ENCODE assay signal across 8 cellular contexts in the genomic region with DNA sequence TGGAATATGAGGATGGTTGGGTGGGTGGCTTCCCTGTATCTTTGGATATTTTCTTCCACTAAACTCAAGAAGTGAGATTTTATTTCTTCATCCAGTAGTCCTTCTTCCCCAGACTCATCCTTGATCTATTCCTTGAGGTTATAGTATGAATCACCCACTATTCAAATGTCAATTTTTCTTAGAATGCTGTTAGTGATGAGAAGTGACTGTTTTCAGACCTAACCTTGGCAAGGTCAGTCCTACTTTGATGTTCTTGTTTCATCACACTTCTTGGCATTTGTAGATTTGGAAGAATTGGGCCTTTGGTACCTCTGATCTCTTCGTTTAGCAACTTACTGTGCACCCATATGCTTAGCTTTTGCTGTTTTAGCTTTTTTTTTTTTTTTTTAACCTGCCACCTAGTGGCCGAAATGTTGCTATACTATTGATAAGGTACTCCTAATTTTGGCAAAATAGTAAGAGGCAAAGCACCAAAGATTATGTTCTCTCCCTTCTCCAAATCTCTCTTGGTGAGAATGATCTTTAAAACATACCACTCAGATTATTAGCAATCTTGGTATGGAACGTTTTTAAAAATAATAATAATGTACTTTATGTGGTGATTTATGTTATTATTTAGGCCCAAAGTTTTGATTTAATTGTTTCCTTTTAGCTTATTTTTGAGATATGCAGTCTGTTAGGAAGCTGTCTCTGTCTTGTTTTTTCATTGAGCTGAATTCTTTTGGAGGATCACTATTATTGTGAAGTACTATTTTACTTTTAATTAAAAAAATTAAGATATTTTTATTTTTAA. TPM values are rescaled to one million over a fixed set of nuclear protein-coding genes. Genes with fewer than 3 reads are reported as not detected.
DNase-seq lines count a peak whose midpoint lies in the region; ATAC-seq, FAIRE-seq and TF ChIP-seq lines count a peak whose summit lies in the region.

No MANE protein-coding gene starts in this region.

- H3K27me3 ChIP-seq in KMS-11 (ENCODE audit: insufficient read depth, low read depth) (no peaks in the 10 kb centered on the region), gastrocnemius medialis (no peaks in the 10 kb centered on the region)

- peak; percentile 97 for TF ChIP-seq CTCF in KMS-11 (conservative IDR thresholded peaks at IDR 0.05; ENCODE audit: low read depth, low read length)
- peak; percentile 22; the same call in 1 of the 2 replicates for TF ChIP-seq CTCF in WI38 (IDR thresholded peaks at IDR 0.05; ENCODE audit: low read depth, low read length)
- TF ChIP-seq CTCF in gastrocnemius medialis (IDR thresholded peaks at IDR 0.05 in 4 of 5, conservative IDR thresholded peaks at IDR 0.05 in 1 of 5) = peak; percentile 22 to 68 (median 46)

- intact Hi-C loops in gastrocnemius medialis (cut with DNase I; ENCODE audit: low total_unique reads) = loop anchor here (1.0 to 5.0 kb wide), 3 partner anchors 17 to 408 kb away; a partner anchor contains a TSS

- no peaks in the 10 kb centered on the region for H3K9me3 ChIP-seq in gastrocnemius medialis

- no peak overlapping the region for H3K4me2 ChIP-seq in KMS-11

- H4K20me1 ChIP-seq in KMS-11 (ENCODE audit: insufficient read depth) = no peaks in the 10 kb centered on the region

- peak; percentile 26 for DNase-seq in DMS153 (lab: John Stamatoyannopoulos, UW)
- DNase-seq in DMS153 treated with DMSO at 0.1 percent for 48 hours (lab: John Stamatoyannopoulos, UW; ENCODE audit: unreplicated experiment) = no peak
- DNase-seq in frontal cortex (ENCODE audit: low spot score in 2 of 2) = peak in 1 of 2 donors; percentile 39
- no peak for DNase-seq in gastrocnemius medialis
- no peak for DNase-seq in stimulated activated CD4-positive, alpha-beta T cell treated with anti-CD3 and anti-CD28 coated beads, Interleukin-4, amount 100 ng/mL, for 4 hours

- no peak overlapping the region for H2AFZ ChIP-seq in KMS-11 (ENCODE audit: low read depth)

- H3K4me1 ChIP-seq in KMS-11 (ENCODE audit: low read depth, poor library complexity, severe bottlenecking) = peaks cover 40% of the 10 kb centered on the region
- H3K4me1 ChIP-seq in gastrocnemius medialis = no peaks in the 10 kb centered on the region

- H3K36me3 ChIP-seq in KMS-11 (ENCODE audit: insufficient read depth) = no peaks in the 10 kb centered on the region
- H3K36me3 ChIP-seq in gastrocnemius medialis = no peaks in the 10 kb centered on the region

- no peak for TF ChIP-seq POLR2A in gastrocnemius medialis (IDR thresholded peaks at IDR 0.05)

- H3K27ac ChIP-seq in KMS-11 (no peak overlapping the region), gastrocnemius medialis (no peak overlapping the region)

- H3K4me3 ChIP-seq in KMS-11 (IDR thresholded peaks at IDR 0.05; ENCODE audit: insufficient read depth, low read depth, low read length) (no peak overlapping the region), WI38 (ENCODE audit: low read depth, low read length) (no peak overlapping the region), gastrocnemius medialis (no peak overlapping the region)

- ATAC-seq in GM19351 (IDR thresholded peaks at IDR 0.05; ENCODE audit: unreplicated experiment) (peak; percentile 64), gastrocnemius medialis (no peak)

- in situ Hi-C loops in gastrocnemius medialis (cut with MboI; ENCODE audit: low sequenced_read_pairs in 4 of 4) = loop anchor here in 2 of 4 donors (25.0 kb wide), 1 partner anchor 348 kb away; a partner anchor contains a TSS

- peak; percentile 94 for FAIRE-seq in frontal cortex (lab: Jason Lieb, UNC)

- H3K9ac ChIP-seq in KMS-11 = no peak overlapping the region

- peaks cover 17% of the 10 kb centered on the region; the same call in 1 of the 2 replicates for H3K79me2 ChIP-seq in KMS-11 (ENCODE audit: insufficient read depth, low read depth)

RNA-seq across cellular contexts. Expression of a gene that starts 16.5 kb away (rescaled TPM):
- 140 TPM for total RNA-seq in frontal cortex
- 10 to 100 TPM in 2 of 4 donors, 1 to 10 TPM in 2; 6.3 to 17.2 (median 11.8) TPM for total RNA-seq in gastrocnemius medialis

Comparison
In these comparisons a context has a peak if more than half of its experiments do, and no peak if none do; other contexts are left out.
1. CTCF ChIP-seq: peak in every context shown above with its lines; median percentile 97 in KMS-11; 46 in gastrocnemius medialis; 22 in WI38.